Comparison of ENCODE assay signal across 1 cellular context in the genomic region with DNA sequence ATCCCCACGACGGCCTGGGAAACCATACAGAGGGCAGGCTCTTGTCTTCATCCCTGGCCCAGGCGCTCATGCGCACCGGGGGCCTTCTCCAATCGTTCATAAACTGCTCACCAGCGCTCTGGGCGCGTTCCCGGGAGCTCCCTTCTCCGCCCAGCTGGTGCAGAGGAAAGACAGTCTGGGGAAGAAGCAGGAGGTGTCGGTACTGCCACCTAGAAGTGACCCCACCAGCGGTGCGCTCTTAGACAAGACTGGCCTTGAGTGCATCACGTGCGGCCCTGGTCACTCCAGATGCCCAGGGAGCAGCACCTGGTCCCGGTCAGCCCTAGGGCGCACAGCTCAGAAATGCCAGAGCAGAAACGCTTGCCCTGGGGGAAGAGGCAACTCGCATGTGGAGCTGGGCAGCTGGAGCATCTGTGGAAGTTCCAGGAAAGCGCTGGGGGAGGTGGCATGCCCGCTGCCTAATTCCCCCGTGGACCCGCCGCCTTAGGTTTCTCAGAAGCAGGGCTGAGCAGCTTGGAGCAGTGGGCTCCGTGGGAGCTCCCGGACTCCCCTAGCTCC.
TF ChIP-seq lines count a peak whose summit lies in the region.

No MANE protein-coding gene starts in this region.

TF ChIP-seq in H1, 55 proteins besides CTCF, POLR2A, EP300 and RAD21 (continued from another document):
- TF ChIP-seq POU5F1 (IDR thresholded peaks at IDR 0.05; ENCODE audit: low read depth, low read length) = no peak
